In the genomic region with DNA sequence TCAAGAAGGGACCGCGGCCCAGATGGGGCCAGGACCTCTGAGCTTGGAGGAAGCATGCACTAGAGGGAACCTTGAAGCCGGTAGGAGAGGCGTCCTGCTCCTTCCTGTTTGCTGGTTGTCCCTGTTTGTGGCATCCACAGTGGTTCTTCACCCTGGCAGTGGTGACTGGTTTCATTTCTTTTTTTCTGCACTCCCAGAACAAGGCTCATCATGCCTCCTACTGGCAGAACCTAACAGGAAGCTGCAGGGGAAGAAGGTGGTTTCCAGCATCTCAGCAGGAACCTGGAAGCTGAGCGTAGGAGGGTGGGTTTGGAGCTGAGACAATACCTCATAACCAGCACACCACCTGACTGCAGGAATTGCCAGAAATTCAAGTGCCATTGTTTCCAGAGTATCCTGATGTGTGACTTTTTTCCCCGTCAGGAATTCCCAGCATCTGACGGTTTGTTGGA, we compare ENCODE assay signal across 8 cellular contexts. TPM values are rescaled to one million over a fixed set of nuclear protein-coding genes. Genes with fewer than 3 reads are reported as not detected.
DNase-seq lines count a peak whose midpoint lies in the region; ATAC-seq, FAIRE-seq and TF ChIP-seq lines count a peak whose summit lies in the region.

No MANE protein-coding gene starts in this region.

- H3K79me2 ChIP-seq in H1 (ENCODE audit: control insufficient read depth in 1 of 2, insufficient read depth in 2 of 2, low read length in 2 of 2) = no peaks in the 10 kb centered on the region

- 60% methylated on average over 7 of the region's 7 CpGs; no CpG with 5 or more reads in 1 of the 2 experiments for WGBS in H1 (ENCODE audit: extremely low coverage in 1 of 2, insufficient coverage in 1 of 2, insufficient read length in 1 of 2, insufficient replicate concordance in 2 of 2, low coverage in 1 of 2, low lambda C conversion rate in 2 of 2, missing lambda C conversion rate in 1 of 2), 2 experiments

- peak overlapping the region; percentile 65; the same call in 1 of the 2 replicates for H3K27ac ChIP-seq in H1 (ENCODE audit: low read depth, low read length)

- H3K4me1 ChIP-seq in H1 (replicated peaks in 1 of 4; ENCODE audit: control insufficient read depth in 3 of 4, insufficient read depth in 4 of 4, low read length in 3 of 4) = peaks cover 0 to 5% (median 0%) of the 10 kb centered on the region in 4 experiments; a peak in 5 of 7 replicates

- intact Hi-C loops in Calu3 (cut with micrococcal nuclease; ENCODE audit: unreplicated experiment) = no loop called here

- BruUV-seq in Calu3 (replicated peaks; lab: Mats Ljungman, UMichigan) = no TSS peak

- no peak overlapping the region for H2BK120ac ChIP-seq in H1 (replicated peaks; ENCODE audit: low read depth, low read length)

- no peak overlapping the region for H3K18ac ChIP-seq in H1 (ENCODE audit: extremely low read depth, low read length)

- H4K8ac ChIP-seq in H1 (ENCODE audit: extremely low read depth, insufficient read depth, low read length) = 0 out of 2 replicates have a peak overlapping the region, but pooled peaks have one; percentile 19

- no peaks in the 10 kb centered on the region for H3K9me3 Mint-ChIP-seq in Calu3 (ENCODE audit: low read depth, unreplicated experiment)
- no peaks in the 10 kb centered on the region for H3K9me3 Mint-ChIP-seq in nephron progenitor cell

- no peak for TF ChIP-seq EP300 in H1 (IDR thresholded peaks at IDR 0.05; ENCODE audit: borderline replicate concordance in 1 of 2, low read depth in 2 of 2, low read length in 2 of 2)

- no peak overlapping the region for H2BK12ac ChIP-seq in H1 (ENCODE audit: low read depth, low read length)

- H3K4me2 ChIP-seq in H1 (ENCODE audit: insufficient read depth in 1 of 2, low read depth in 2 of 2, low read length in 2 of 2) = peak overlapping the region; percentile 2 to 50; a peak in 2 of 4 replicates

- H3K4me3 Mint-ChIP-seq in Calu3 (ENCODE audit: low read depth, unreplicated experiment) = no peak overlapping the region
- H3K4me3 Mint-ChIP-seq in nephron progenitor cell = no peak overlapping the region

- no peak overlapping the region for H3K56ac ChIP-seq in H1 (replicated peaks; ENCODE audit: insufficient read length, low read depth, low read length)

- peak; percentile 43 for DNase-seq in Calu3
- peak; percentile 4 for DNase-seq in SHP77 treated with DMSO at 0.1 percent for 48 hours (lab: John Stamatoyannopoulos, UW)
- DNase-seq in H1 (ENCODE audit: low read depth in 1 of 2, low spot score in 2 of 2) = peak in 1 of 2 experiments; percentile 58
- DNase-seq in mesenteric fat pad (ENCODE audit: low spot score) = peak; percentile 68
- DNase-seq in nephron progenitor cell = no peak
- no peak for DNase-seq in NCI-H345 (lab: John Stamatoyannopoulos, UW)

- H4K91ac ChIP-seq in H1 (replicated peaks; ENCODE audit: insufficient read length, low read length) = no peak overlapping the region

- H2BK5ac ChIP-seq in H1 (ENCODE audit: low read depth, low read length) = no peak overlapping the region

- no peak overlapping the region for H2AK5ac ChIP-seq in H1 (ENCODE audit: low read depth, low read length)

- no peaks in the 10 kb centered on the region for H3K36me3 ChIP-seq in H1 (ENCODE audit: control insufficient read depth in 2 of 4, insufficient read depth in 4 of 4, low read length in 3 of 4)

- H3K27me3 ChIP-seq in H1 (replicated peaks in 1 of 4; ENCODE audit: control insufficient read depth in 3 of 4, extremely low read depth in 1 of 4, insufficient read depth in 3 of 4, low read length in 3 of 4) = no peaks in the 10 kb centered on the region

- POLR2A ChIA-PET in H1 (lab: Charles Lee; ENCODE audit: partially characterized antibody) = interaction anchor here (0.8 to 2.1 kb wide), 9 partner anchors 9 to 117 kb away, joined by 3 to 7 read pairs (median 5); a partner anchor contains a TSS

- no peak overlapping the region for H3K27ac Mint-ChIP-seq in Calu3 (ENCODE audit: unreplicated experiment)
- no peak overlapping the region for H3K27ac Mint-ChIP-seq in nephron progenitor cell

- H4K5ac ChIP-seq in H1 (ENCODE audit: insufficient read length, low read depth, low read length) = no peak overlapping the region

- H2BK20ac ChIP-seq in H1 (ENCODE audit: low read length) = no peak overlapping the region

- TF ChIP-seq RAD21 in H1 (IDR thresholded peaks at IDR 0.05 in 1 of 2, conservative IDR thresholded peaks at IDR 0.05 in 1 of 2; ENCODE audit: low read depth in 2 of 2, low read length in 2 of 2) = peak; percentile 81 to 87

- peaks cover 14% of the 10 kb centered on the region for H3K36me3 Mint-ChIP-seq in Calu3 (ENCODE audit: insufficient read depth, unreplicated experiment)
- H3K36me3 Mint-ChIP-seq in nephron progenitor cell (ENCODE audit: low read depth) = peaks cover 1% of the 10 kb centered on the region

- peak overlapping the region; percentile 72; the same call in 1 of the 2 replicates for H2AFZ ChIP-seq in H1 (ENCODE audit: low read length)

- H3K4me1 Mint-ChIP-seq in Calu3 (ENCODE audit: low read depth, unreplicated experiment) (peaks cover 6% of the 10 kb centered on the region), nephron progenitor cell (peaks cover 14% of the 10 kb centered on the region)

- no peak overlapping the region for H3K9ac ChIP-seq in H1 (replicated peaks in 1 of 4; ENCODE audit: extremely low read depth in 1 of 4, low read depth in 3 of 4, low read length in 3 of 4)

- CTCF ChIA-PET in Calu3 (lab: Charles Lee) = interaction anchor here (0.6 to 1.3 kb wide), 7 partner anchors 15 to 214 kb away, joined by 3 to 4 read pairs (median 3); no protein-coding TSS in a partner anchor
- CTCF ChIA-PET in H1 (lab: Charles Lee; ENCODE audit: partially characterized antibody) = interaction anchor here (0.7 to 12.7 kb wide), 27 partner anchors 9 to 158 kb away, joined by 3 to 158 read pairs (median 4); a partner anchor contains a TSS

- H3K23ac ChIP-seq in H1 (ENCODE audit: insufficient read length) = no peak overlapping the region

- H3K9me3 ChIP-seq in H1 (ENCODE audit: insufficient read depth in 2 of 2, low read depth in 1 of 2, low read length in 1 of 2) = no peaks in the 10 kb centered on the region

- peak; percentile 86 for FAIRE-seq in H1 (lab: Jason Lieb, UNC)

- no peak overlapping the region for H3K4ac ChIP-seq in H1 (replicated peaks; ENCODE audit: insufficient read length, low read depth, low read length)

- no peak overlapping the region for H3K4me3 ChIP-seq in H1 (ENCODE audit: extremely low read depth in 1 of 4, insufficient read depth in 2 of 4, low read depth in 3 of 4, low read length in 4 of 4)

- H3K79me1 ChIP-seq in H1 (ENCODE audit: low read depth, low read length) = no peaks in the 10 kb centered on the region

- no peak overlapping the region for H3K14ac ChIP-seq in H1 (ENCODE audit: insufficient read length)

- H2BK15ac ChIP-seq in H1 (ENCODE audit: low read length) = no peak overlapping the region

- peak; percentile 29 for TF ChIP-seq CTCF in Calu3 (IDR thresholded peaks at IDR 0.05; ENCODE audit: unreplicated experiment)
- TF ChIP-seq CTCF in H1 (IDR thresholded peaks at IDR 0.05; ENCODE audit: control extremely low read depth in 1 of 3, insufficient read depth in 1 of 3, low read depth in 1 of 3, low read length in 3 of 3) = peak; percentile 62 to 92 (median 78)
- TF ChIP-seq CTCF in nephron progenitor cell (IDR thresholded peaks at IDR 0.05) = no peak

- ATAC-seq in GM19035 (IDR thresholded peaks at IDR 0.05; ENCODE audit: unreplicated experiment) (peak; percentile 68), HG03108 (IDR thresholded peaks at IDR 0.05; ENCODE audit: unreplicated experiment) (peak; percentile 83)

- no peaks in the 10 kb centered on the region for H3K27me3 Mint-ChIP-seq in Calu3 (ENCODE audit: unreplicated experiment)
- H3K27me3 Mint-ChIP-seq in nephron progenitor cell (ENCODE audit: low read depth, poor library complexity) = no peaks in the 10 kb centered on the region

- no peaks in the 10 kb centered on the region for H4K20me1 ChIP-seq in H1 (replicated peaks in 1 of 2; ENCODE audit: control insufficient read depth in 1 of 2, insufficient read depth in 2 of 2, low read length in 2 of 2)

- H3K23me2 ChIP-seq in H1 (ENCODE audit: low read depth, low read length) = no peaks in the 10 kb centered on the region; the same call in 1 of the 2 replicates

- 0 out of 3 replicates have a peak, but pooled peaks of 1 of the 2 experiments have one; percentile 28 for TF ChIP-seq POLR2A in H1 (IDR thresholded peaks at IDR 0.05; ENCODE audit: control extremely low read depth in 1 of 2, low read depth in 2 of 2, low read length in 2 of 2)

RNA-seq across cellular contexts. Expression of a gene that starts 5.8 kb away (rescaled TPM):
- 17.6 and 23.8 TPM in 2 replicates for total RNA-seq in Calu3 (2022)
- 8.0 and 8.3 TPM in 2 replicates for total RNA-seq in H1 (2021; fragmentation: NEBNext Ultra II Directional; extraction: Animal tissue kit (Norgen Biotek cat#: 25700))
- 26.7 and 37.6 TPM in 2 replicates for polyA plus RNA-seq in H1 (2011; rRNA removed)
- 22.6 TPM for polyA plus RNA-seq in H1 (2011; cell fraction: cytosol; rRNA removed)
- 26.1 TPM for polyA plus RNA-seq in H1 (2011; cell fraction: nucleus; rRNA removed)
- polyA plus RNA-seq in H1 (2012, experiment 1 of 2) = 6.4 to 11.0 TPM (median 8.7 TPM) in 4 replicates
- polyA plus RNA-seq in H1 (2012, experiment 2 of 2) = 5.9 TPM
- polyA plus RNA-seq in H1 (2013, experiment 1 of 2) = 13.7 TPM
- polyA plus RNA-seq in H1 (2013, experiment 2 of 2) = 16.0 TPM
- 36.4 and 54.6 TPM in 2 replicates for polyA minus RNA-seq in H1 (2011; rRNA and poly(A)+ RNA removed)
- polyA minus RNA-seq in H1 (2011; cell fraction: cytosol; rRNA and poly(A)+ RNA removed) = 17.5 TPM
- 7.9 TPM for polyA minus RNA-seq in H1 (2011; cell fraction: nucleus; rRNA and poly(A)+ RNA removed)
- 7.2 TPM for total RNA-seq in mesenteric fat pad

RNA-seq across cellular contexts. Expression of a gene that starts 14.3 kb away (rescaled TPM):
- total RNA-seq in Calu3 (2022) = 0.42 and 0.64 TPM in 2 replicates
- total RNA-seq in H1 (2021; fragmentation: NEBNext Ultra II Directional; extraction: Animal tissue kit (Norgen Biotek cat#: 25700)) = 0.13 and 0.15 TPM in 2 replicates
- polyA plus RNA-seq in H1 (2011; rRNA removed) = 0.13 and 0.23 TPM in 2 replicates
- polyA plus RNA-seq in H1 (2011; cell fraction: cytosol; rRNA removed) = 0.08 TPM
- 0.66 TPM for polyA plus RNA-seq in H1 (2011; cell fraction: nucleus; rRNA removed)
- 0.23 to 0.52 TPM (median 0.40 TPM) in 3 of 4 replicates, not detected in the other for polyA plus RNA-seq in H1 (2012, experiment 1 of 2)
- not detected for polyA plus RNA-seq in H1 (2012, experiment 2 of 2)
- 0.06 TPM for polyA plus RNA-seq in H1 (2013, experiment 1 of 2)
- 0.13 TPM for polyA plus RNA-seq in H1 (2013, experiment 2 of 2)
- polyA minus RNA-seq in H1 (2011; rRNA and poly(A)+ RNA removed) = 0.32 and 0.41 TPM in 2 replicates
- polyA minus RNA-seq in H1 (2011; cell fraction: cytosol; rRNA and poly(A)+ RNA removed) = not detected
- polyA minus RNA-seq in H1 (2011; cell fraction: nucleus; rRNA and poly(A)+ RNA removed) = 0.40 TPM
- total RNA-seq in mesenteric fat pad = not detected

RNA-seq across cellular contexts. Expression of a gene that starts 15.9 kb away (rescaled TPM):
- total RNA-seq in Calu3 (2022) (112 and 123 TPM in 2 replicates), mesenteric fat pad (102 TPM)
- total RNA-seq in H1 (2021; fragmentation: NEBNext Ultra II Directional; extraction: Animal tissue kit (Norgen Biotek cat#: 25700)) = 67.4 and 71.3 TPM in 2 replicates
- polyA plus RNA-seq in H1 (2011; rRNA removed) = 38.1 and 65.8 TPM in 2 replicates
- 66.6 TPM for polyA plus RNA-seq in H1 (2011; cell fraction: cytosol; rRNA removed)
- polyA plus RNA-seq in H1 (2011; cell fraction: nucleus; rRNA removed) = 19.5 TPM
- polyA plus RNA-seq in H1 (2012, experiment 1 of 2) = 57.4 to 82.7 TPM (median 59.2 TPM) in 4 replicates
- polyA plus RNA-seq in H1 (2012, experiment 2 of 2) = 44.6 TPM
- 51.4 TPM for polyA plus RNA-seq in H1 (2013, experiment 1 of 2)
- 53.9 TPM for polyA plus RNA-seq in H1 (2013, experiment 2 of 2)
- polyA minus RNA-seq in H1 (2011; rRNA and poly(A)+ RNA removed) = 18.3 and 22.8 TPM in 2 replicates
- polyA minus RNA-seq in H1 (2011; cell fraction: cytosol; rRNA and poly(A)+ RNA removed) = 24.2 TPM
- 16.1 TPM for polyA minus RNA-seq in H1 (2011; cell fraction: nucleus; rRNA and poly(A)+ RNA removed)

RNA-seq across cellular contexts. Expression of a gene that starts 55.0 kb away (rescaled TPM):
- total RNA-seq in Calu3 (2022) (3.3 and 4.3 TPM in 2 replicates), mesenteric fat pad (0.16 TPM)
- total RNA-seq in H1 (2021; fragmentation: NEBNext Ultra II Directional; extraction: Animal tissue kit (Norgen Biotek cat#: 25700)) = 25.4 and 26.4 TPM in 2 replicates
- polyA plus RNA-seq in H1 (2011; rRNA removed) = 18.2 and 26.5 TPM in 2 replicates
- polyA plus RNA-seq in H1 (2011; cell fraction: cytosol; rRNA removed) = 15.2 TPM
- 27.0 TPM for polyA plus RNA-seq in H1 (2011; cell fraction: nucleus; rRNA removed)
- 11.5 to 16.3 TPM (median 14.7 TPM) in 4 replicates for polyA plus RNA-seq in H1 (2012, experiment 1 of 2)
- polyA plus RNA-seq in H1 (2012, experiment 2 of 2) = 14.3 TPM
- polyA plus RNA-seq in H1 (2013, experiment 1 of 2) = 14.9 TPM
- polyA plus RNA-seq in H1 (2013, experiment 2 of 2) = 15.6 TPM
- polyA minus RNA-seq in H1 (2011; rRNA and poly(A)+ RNA removed) = 20.6 and 25.1 TPM in 2 replicates
- 20.6 TPM for polyA minus RNA-seq in H1 (2011; cell fraction: cytosol; rRNA and poly(A)+ RNA removed)
- 18.2 TPM for polyA minus RNA-seq in H1 (2011; cell fraction: nucleus; rRNA and poly(A)+ RNA removed)

Comparison
In these comparisons a context has a peak if more than half of its experiments do, and no peak if none do; other contexts are left out.
1. DNase-seq: peak in Calu3 (single experiment), SHP77 treated with DMSO at 0.1 percent for 48 hours (single experiment) and mesenteric fat pad (single experiment); none in nephron progenitor cell (single experiment) and NCI-H345 (single experiment).